ENCODE assay signal across 8 cellular contexts in genomic region chr6:85644374-85644762, GRCh38. TPM values are rescaled to one million over a fixed set of nuclear protein-coding genes. Genes with fewer than 3 reads are reported as not detected.
DNase-seq lines count a peak whose midpoint lies in the region; ATAC-seq, FAIRE-seq and TF ChIP-seq lines count a peak whose summit lies in the region.

No MANE protein-coding gene starts in this region.

- peaks cover 15% of the 10 kb centered on the region for H4K20me1 ChIP-seq in KMS-11 (ENCODE audit: insufficient read depth)

- peak overlapping the region; percentile 94 to 98 for H3K27ac Mint-ChIP-seq in natural killer cell

- H3K27ac ChIP-seq in C4-2B: peak overlapping the region; percentile 99
- peak overlapping the region; percentile 94 for H3K27ac ChIP-seq in KMS-11

- H3K9ac ChIP-seq in KMS-11: peak overlapping the region; percentile 91

- peak overlapping the region; percentile 86 for H3K4me3 Mint-ChIP-seq in natural killer cell

- H2AFZ ChIP-seq in KMS-11 (ENCODE audit: low read depth): peak overlapping the region; percentile 47; the same call in 1 of the 2 replicates

- DNase-seq in choroid plexus epithelial cell (ENCODE audit: low read depth): no peak
- DNase-seq in natural killer cell: no peak
- DNase-seq in GM12892 (ENCODE audit: insufficient read length): no peak
- no peak for DNase-seq in sciatic nerve (ENCODE audit: low spot score)

- intact Hi-C loops in natural killer cell (cut with micrococcal nuclease) (no loop called here), sciatic nerve (cut with DNase I) (loop anchor here (5.0 kb wide), 1 partner anchor 33 kb away; no protein-coding TSS in a partner anchor)

- H3K36me3 Mint-ChIP-seq in natural killer cell: peaks cover 5% of the 10 kb centered on the region

- H3K79me2 ChIP-seq in KMS-11 (ENCODE audit: insufficient read depth, low read depth): peaks cover 37% of the 10 kb centered on the region

- no peaks in the 10 kb centered on the region for H3K27me3 ChIP-seq in KMS-11 (ENCODE audit: insufficient read depth, low read depth)

- no peak for TF ChIP-seq POLR2A in GM12892 (IDR thresholded peaks at IDR 0.05; ENCODE audit: low read depth, low read length)

- peak overlapping the region; percentile 92 for H3K4me2 ChIP-seq in KMS-11

- no peak overlapping the region for H3K4me3 ChIP-seq in KMS-11 (IDR thresholded peaks at IDR 0.05; ENCODE audit: insufficient read depth, low read depth, low read length)
- peak overlapping the region; percentile 93 for H3K4me3 ChIP-seq in choroid plexus epithelial cell (ENCODE audit: low read depth, low read length)

- ATAC-seq in natural killer cell (no peak), GM21423 (IDR thresholded peaks at IDR 0.05; ENCODE audit: unreplicated experiment) (no peak), GM19324 (IDR thresholded peaks at IDR 0.05; ENCODE audit: low FRiP score, unreplicated experiment) (no peak), sciatic nerve (no peak)

- no peaks in the 10 kb centered on the region for H3K36me3 ChIP-seq in KMS-11 (ENCODE audit: insufficient read depth)

- H3K4me1 Mint-ChIP-seq in natural killer cell: peaks cover 24 to 46% of the 10 kb centered on the region in 2 donors

- H3K4me1 ChIP-seq in KMS-11 (ENCODE audit: low read depth, poor library complexity, severe bottlenecking): peaks cover 26% of the 10 kb centered on the region

- no peaks in the 10 kb centered on the region for H3K27me3 Mint-ChIP-seq in natural killer cell (ENCODE audit: low read depth in 2 of 2)

- FAIRE-seq in GM12892 (lab: Jason Lieb, UNC): no peak

- no peaks in the 10 kb centered on the region for H3K9me3 Mint-ChIP-seq in natural killer cell

- TF ChIP-seq CTCF in C4-2B (conservative IDR thresholded peaks at IDR 0.05): no peak
- no peak for TF ChIP-seq CTCF in KMS-11 (conservative IDR thresholded peaks at IDR 0.05; ENCODE audit: low read depth, low read length)
- TF ChIP-seq CTCF in choroid plexus epithelial cell (conservative IDR thresholded peaks at IDR 0.05; ENCODE audit: low read depth, low read length): no peak
- TF ChIP-seq CTCF in natural killer cell (IDR thresholded peaks at IDR 0.05): no peak

RNA-seq across cellular contexts. Expression of gene SYNCRIP, which starts 1.7 kb away (rescaled TPM):
- total RNA-seq in natural killer cell (10 to 100 TPM; 65.8 to 99.1 (median 80.9) TPM), sciatic nerve (96.3 TPM)
- polyA plus RNA-seq in GM12892 (2012; ENCODE audit: missing spikeins): 95.0 TPM

RNA-seq across cellular contexts. Expression of gene SNX14, which starts 50.7 kb away (rescaled TPM):
- total RNA-seq in natural killer cell: 100 to 1,000 TPM in 1 of 3 donors, 10 to 100 TPM in 2; 73.0 to 109 (median 80.3) TPM
- 70.1 TPM for polyA plus RNA-seq in GM12892 (2012; ENCODE audit: missing spikeins)
- total RNA-seq in sciatic nerve: 92.9 TPM
